ENCODE assay signal across 1 cellular context in genomic region chr21:36028127-36029069, GRCh38.
TF ChIP-seq lines count a peak whose summit lies in the region.

No MANE protein-coding gene starts in this region.

TF ChIP-seq in K562, 482 proteins besides CTCF, POLR2A, EP300 and RAD21 (continued from another document and continues in another):
- peak; percentile 62; the same call in 1 of the 2 replicates for TF ChIP-seq RB1 (IDR thresholded peaks at IDR 0.05; ENCODE audit: low read depth)
- no peak for TF ChIP-seq ZNF644 (tag; IDR thresholded peaks at IDR 0.05; ENCODE audit: low read depth)
- TF ChIP-seq ZNF354B (CRISPR knock-in tag; IDR thresholded peaks at IDR 0.05): no peak
- no peak for TF ChIP-seq ZNF584 (CRISPR knock-in tag; IDR thresholded peaks at IDR 0.05; ENCODE audit: low read depth)
- TF ChIP-seq ETV5 (CRISPR knock-in tag; IDR thresholded peaks at IDR 0.05; ENCODE audit: low read depth): no peak
- no peak for TF ChIP-seq RNF219 (CRISPR knock-in tag; IDR thresholded peaks at IDR 0.05)
- no peak for TF ChIP-seq CBX5 (IDR thresholded peaks at IDR 0.05; ENCODE audit: borderline replicate concordance, low read depth)
- no peak for TF ChIP-seq CBX3 (IDR thresholded peaks at IDR 0.05; ENCODE audit: borderline replicate concordance in 1 of 2, low read length in 2 of 2)
- no peak for TF ChIP-seq TFAM (CRISPR knock-in tag; conservative IDR thresholded peaks at IDR 0.05)
- peak; percentile 6 for TF ChIP-seq CTCFL (IDR thresholded peaks at IDR 0.05; ENCODE audit: borderline replicate concordance, insufficient read depth, low read depth, low read length, poor library complexity, severe bottlenecking)
- no peak for TF ChIP-seq EWSR1 (IDR thresholded peaks at IDR 0.05; ENCODE audit: borderline replicate concordance, low read depth, partially characterized antibody)
- no peak for TF ChIP-seq THAP12 (CRISPR knock-in tag; IDR thresholded peaks at IDR 0.05)
- no peak for TF ChIP-seq SAP30 (IDR thresholded peaks at IDR 0.05; ENCODE audit: borderline replicate concordance, insufficient read depth, low read depth, low read length, poor library complexity, severe bottlenecking)
- peak; percentile 63; the same call in 1 of the 2 replicates for TF ChIP-seq CTBP1 (IDR thresholded peaks at IDR 0.05; ENCODE audit: borderline replicate concordance)
- no peak for TF ChIP-seq ZNF449 (CRISPR knock-in tag; IDR thresholded peaks at IDR 0.05)
- no peak for TF ChIP-seq TAF9B (IDR thresholded peaks at IDR 0.05; ENCODE audit: partially characterized antibody)
- TF ChIP-seq MAZ (CRISPR knock-in tag; conservative IDR thresholded peaks at IDR 0.05 in 1 of 2, IDR thresholded peaks at IDR 0.05 in 1 of 2): 0 out of 4 replicates have a peak, but pooled peaks of 1 of the 2 experiments have one; percentile 31
- no peak for TF ChIP-seq ZNF318 (IDR thresholded peaks at IDR 0.05; ENCODE audit: borderline replicate concordance in 1 of 2, low read depth in 1 of 2)
- TF ChIP-seq ZNF707 (CRISPR knock-in tag; conservative IDR thresholded peaks at IDR 0.05): no peak
- TF ChIP-seq CREB5 (CRISPR knock-in tag; IDR thresholded peaks at IDR 0.05): no peak
- TF ChIP-seq CEBPB (tag; IDR thresholded peaks at IDR 0.05): 0 out of 2 replicates have a peak, but pooled peaks have one; percentile 6
- no peak for TF ChIP-seq PKNOX1 (IDR thresholded peaks at IDR 0.05)
- TF ChIP-seq JUN (IDR thresholded peaks at IDR 0.05; ENCODE audit: borderline replicate concordance, low read depth, low read length): 0 out of 2 replicates have a peak, but pooled peaks have one; percentile 33
- TF ChIP-seq JUN (CRISPR knock-in tag; IDR thresholded peaks at IDR 0.05; ENCODE audit: borderline replicate concordance): no peak
- TF ChIP-seq IRF2 (CRISPR knock-in tag; IDR thresholded peaks at IDR 0.05): no peak
- no peak for TF ChIP-seq EP400 (IDR thresholded peaks at IDR 0.05)
- TF ChIP-seq STAG1 (CRISPR knock-in tag; IDR thresholded peaks at IDR 0.05; ENCODE audit: borderline replicate concordance): peak; percentile 96
- TF ChIP-seq ZBTB33 (CRISPR knock-in tag; IDR thresholded peaks at IDR 0.05): no peak
- no peak for TF ChIP-seq TFE3 (CRISPR knock-in tag; IDR thresholded peaks at IDR 0.05)
- no peak for TF ChIP-seq HMGN3 (IDR thresholded peaks at IDR 0.05; ENCODE audit: borderline replicate concordance, extremely low read depth, insufficient read length, low read depth, low read length)
- no peak for TF ChIP-seq PHB (CRISPR knock-in tag; IDR thresholded peaks at IDR 0.05)
- TF ChIP-seq CBFB (CRISPR knock-in tag; IDR thresholded peaks at IDR 0.05): no peak
- no peak for TF ChIP-seq ZNF507 (tag; conservative IDR thresholded peaks at IDR 0.05)
- TF ChIP-seq NRF1 (conservative IDR thresholded peaks at IDR 0.05 in 1 of 2, IDR thresholded peaks at IDR 0.05 in 1 of 2): no peak
- no peak for TF ChIP-seq TRIM24 (IDR thresholded peaks at IDR 0.05)
